8 cellular contexts compared by ENCODE assay signal in genomic region chr4:133776503-133776902, GRCh38.
"Had no signal": no experiment of that assay in that cellular context is flagged by ENCODE, and none has a peak within 500 bp of the region (broad histone marks: within the 10 kb centered on the region; RNA-seq: fewer than 3 reads in every experiment).

No MANE protein-coding gene starts in this region.

- DNase-seq: GDM1, GF-D8 had no signal

- FAIRE-seq: G401.6, GM12878, GM12891, GM12892, GM18507, GM19239 had no signal

- H3K4me3 ChIP-seq: GM12878 had no signal

- ATAC-seq: GM12878 had no signal
